In genomic region chr5:179763215-179763945, GRCh38 we compare ENCODE assay signal across 8 cellular contexts. TPM values are rescaled to one million over a fixed set of nuclear protein-coding genes. Genes with fewer than 3 reads are reported as not detected.
DNase-seq lines count a peak whose midpoint lies in the region; ATAC-seq, FAIRE-seq and TF ChIP-seq lines count a peak whose summit lies in the region.

No MANE protein-coding gene starts in this region.

- TF ChIP-seq CTCF in LNCaP clone FGC (IDR thresholded peaks at IDR 0.05; ENCODE audit: control insufficient read depth, extremely low read depth, insufficient read depth) (peak; percentile 93), bronchial epithelial cell (IDR thresholded peaks at IDR 0.05; ENCODE audit: insufficient read depth, low read length, severe bottlenecking) (peak; percentile 77)

- peak; percentile 77 for DNase-seq in AG08396 (ENCODE audit: low spot score)
- DNase-seq in GM12892 (ENCODE audit: insufficient read length) = no peak
- DNase-seq in LNCaP clone FGC (ENCODE audit: low read depth) = peak; percentile 43
- peak in 4 of 5 experiments; percentile 24 to 65 (median 34) for DNase-seq in T-helper 2 cell
- peak; percentile 75 for DNase-seq in bronchial epithelial cell (ENCODE audit: low read depth)
- peak; percentile 82 for DNase-seq in kidney tubule cell (ENCODE audit: low spot score)
- DNase-seq in stimulated activated CD4-positive, alpha-beta T cell treated with anti-CD3 and anti-CD28 coated beads, Interleukin-1b, Interleukin-23, amount 100 ng/mL, for 48 hours = peak; percentile 25

- no peak for ATAC-seq in GM19455 (IDR thresholded peaks at IDR 0.05; ENCODE audit: unreplicated experiment)

- H3K4me3 ChIP-seq in LNCaP clone FGC (ENCODE audit: low read depth, low read length) (no peak overlapping the region), bronchial epithelial cell (ENCODE audit: low read depth, low read length) (no peak overlapping the region)

- no peak for TF ChIP-seq POLR2A in GM12892 (IDR thresholded peaks at IDR 0.05; ENCODE audit: low read depth, low read length)

- FAIRE-seq in GM12892 (lab: Jason Lieb, UNC) = peak; percentile 60
- FAIRE-seq in bronchial epithelial cell (lab: Jason Lieb, UNC) = no peak

- peaks cover 10% of the 10 kb centered on the region for H3K36me3 ChIP-seq in bronchial epithelial cell (ENCODE audit: control insufficient read depth, insufficient read depth, low read length)

- H3K27me3 ChIP-seq in bronchial epithelial cell (ENCODE audit: control insufficient read depth, insufficient read depth, low read length) = no peaks in the 10 kb centered on the region

RNA-seq across cellular contexts. Expression of gene LTC4S, which starts 30.4 kb away (rescaled TPM):
- polyA plus RNA-seq in GM12892 (2012; ENCODE audit: missing spikeins) = not detected
- total RNA-seq in bronchial epithelial cell = 0.26 and 0.38 TPM in 2 replicates

RNA-seq across cellular contexts. Expression of gene MAML1, which starts 30.8 kb away (rescaled TPM):
- 7.5 TPM for polyA plus RNA-seq in GM12892 (2012; ENCODE audit: missing spikeins)
- total RNA-seq in bronchial epithelial cell = 4.2 TPM in 2 replicates

RNA-seq across cellular contexts. Expression of gene MGAT4B, which starts 43.3 kb away (rescaled TPM):
- 51.3 TPM for polyA plus RNA-seq in GM12892 (2012; ENCODE audit: missing spikeins)
- 109 and 151 TPM in 2 replicates for total RNA-seq in bronchial epithelial cell

RNA-seq across cellular contexts. Expression of gene SQSTM1, which starts 57.3 kb away (rescaled TPM):
- polyA plus RNA-seq in GM12892 (2012; ENCODE audit: missing spikeins) = 58.6 TPM
- total RNA-seq in bronchial epithelial cell = 686 and 733 TPM in 2 replicates
